Comparison of ENCODE assay signal across 8 cellular contexts in the genomic region with DNA sequence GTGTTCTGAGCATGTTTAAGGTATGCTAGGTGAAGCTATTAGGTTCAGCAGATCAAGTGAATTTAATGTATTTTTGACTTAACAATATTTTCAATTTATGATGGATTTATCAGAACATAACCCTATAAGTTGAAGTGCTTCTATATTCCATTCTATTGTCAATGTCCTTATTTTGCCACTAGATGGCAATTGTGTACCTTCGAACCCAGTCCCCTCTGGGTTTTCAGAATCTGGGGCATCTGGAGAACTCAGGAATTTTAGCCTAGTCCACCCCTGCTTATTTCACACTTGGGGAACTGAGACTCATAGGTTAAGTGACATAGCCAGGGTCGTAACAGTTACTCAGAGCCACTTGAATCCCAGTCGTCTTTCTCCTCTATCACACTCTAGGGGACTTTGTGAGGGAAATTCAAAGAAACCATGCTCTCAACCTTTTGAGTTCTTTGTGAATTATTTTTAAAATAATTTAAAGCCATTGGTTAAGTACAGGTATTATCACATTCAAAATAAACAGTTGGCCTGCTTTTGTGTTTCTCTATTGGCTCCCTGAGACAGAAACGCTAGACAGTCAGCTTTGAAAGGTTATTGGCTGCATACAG.
DNase-seq lines count a peak whose midpoint lies in the region; ATAC-seq, FAIRE-seq and TF ChIP-seq lines count a peak whose summit lies in the region.

No MANE protein-coding gene starts in this region.

- CTCF ChIA-PET in K562 (lab: Yijun Ruan, JAX; ENCODE audit: low intra/inter-chr PET ratio), result interaction anchor here (0.9 to 2.1 kb wide), 6 partner anchors 173 to 811 kb away, joined by 3 to 20 read pairs (median 4); no protein-coding TSS in a partner anchor

- peak; percentile 78 for ATAC-seq in K562
- no peak for ATAC-seq in thoracic aorta (ENCODE audit: insufficient number of reproducible peaks, low FRiP score, low read depth)

- peak; percentile 49 for TF ChIP-seq CTCF in GM12865 (IDR thresholded peaks at IDR 0.05; ENCODE audit: insufficient read depth, low read depth, low read length, missing control alignments)
- peak; percentile 66 to 87 (median 75) for TF ChIP-seq CTCF in K562 (IDR thresholded peaks at IDR 0.05 in 2 of 3, conservative IDR thresholded peaks at IDR 0.05 in 1 of 3; ENCODE audit: insufficient read depth in 2 of 3, low read depth in 1 of 3, low read length in 3 of 3)
- peak; percentile 70 for TF ChIP-seq CTCF in thoracic aorta (IDR thresholded peaks at IDR 0.05)

- TF ChIP-seq EP300 in K562 (IDR thresholded peaks at IDR 0.05; ENCODE audit: low read length), result no peak

- H3K36me3 ChIP-seq in K562 (ENCODE audit: control insufficient read depth, insufficient read depth, low read length), result peaks cover under 1% of the 10 kb centered on the region; the same call in 1 of the 3 replicates
- H3K36me3 ChIP-seq in iPS DF 6.9 (ENCODE audit: control insufficient read depth, insufficient read depth, low read length), result no peaks in the 10 kb centered on the region
- H3K36me3 ChIP-seq in thoracic aorta, result no peaks in the 10 kb centered on the region

- DNase-seq in A172 (ENCODE audit: low spot score) (peak; percentile 46), GM12865 (ENCODE audit: low read depth) (peak; percentile 33), NCI-H1694 treated with DMSO at 0.1 percent for 48 hours (lab: John Stamatoyannopoulos, UW) (peak; percentile 89), K562 (ENCODE audit: extremely low read depth in 1 of 4, low spot score in 3 of 4) (peak; percentile 60 to 61 (median 60)), iPS DF 6.9 (ENCODE audit: low read depth, low spot score) (peak; percentile 9), thoracic aorta (ENCODE audit: low spot score) (no peak), amniotic stem cell (lab: John Stamatoyannopoulos, UW) (no peak), activated T-cell treated with anti-CD3 and anti-CD28 coated beads for 4 hours (no peak)

- H3K9ac ChIP-seq in K562 (ENCODE audit: insufficient read depth in 1 of 2, low read depth in 2 of 2, low read length in 2 of 2), result no peak overlapping the region

- H4K20me1 ChIP-seq in K562 (replicated peaks; ENCODE audit: control insufficient read depth, insufficient read depth, low read length), result no peaks in the 10 kb centered on the region

- in situ Hi-C loops in K562 (cut with MboI), result loop anchor here (5.0 to 25.0 kb wide), 3 partner anchors 180 to 815 kb away; a partner anchor contains a TSS

- TF ChIP-seq RAD21 in K562 (CRISPR knock-in tag; conservative IDR thresholded peaks at IDR 0.05 in 1 of 2, IDR thresholded peaks at IDR 0.05 in 1 of 2), result peak; percentile 96 to 97

- intact Hi-C loops in K562 (cut with micrococcal nuclease), result loop anchor here (1.0 to 5.0 kb wide), 8 partner anchors 174 to 810 kb away; a partner anchor contains a TSS

- H3K4me3 ChIP-seq in GM12865 (ENCODE audit: low read depth, low read length) (no peak overlapping the region), K562 (no peak overlapping the region), iPS DF 6.9 (ENCODE audit: low read length) (no peak overlapping the region), thoracic aorta (no peak overlapping the region)

- TF ChIP-seq POLR2A in K562 (conservative IDR thresholded peaks at IDR 0.05), result no peak

- H3K27ac ChIP-seq in K562 (ENCODE audit: extremely low read depth, low read depth, low read length), result no peak overlapping the region
- H3K27ac ChIP-seq in iPS DF 6.9 (ENCODE audit: low read length), result no peak overlapping the region
- no peak overlapping the region for H3K27ac ChIP-seq in thoracic aorta

- H3K27me3 ChIP-seq in K562 (ENCODE audit: control insufficient read depth in 2 of 2, insufficient read depth in 2 of 2, low read length in 2 of 2), result no peaks in the 10 kb centered on the region
- no peaks in the 10 kb centered on the region for H3K27me3 ChIP-seq in iPS DF 6.9 (ENCODE audit: control insufficient read depth, insufficient read depth, low read length)
- H3K27me3 ChIP-seq in thoracic aorta (replicated peaks; ENCODE audit: insufficient read depth), result no peaks in the 10 kb centered on the region

- H3K4me1 ChIP-seq in K562 (replicated peaks in 1 of 2; ENCODE audit: control insufficient read depth in 2 of 2, insufficient read depth in 2 of 2, low read length in 2 of 2) (peaks cover 4 to 8% of the 10 kb centered on the region in 2 experiments; a peak in 2 of 5 replicates), iPS DF 6.9 (ENCODE audit: control insufficient read depth, insufficient read depth, low read length) (no peaks in the 10 kb centered on the region), thoracic aorta (ENCODE audit: control insufficient read depth in 1 of 2, low read depth in 2 of 2) (no peaks in the 10 kb centered on the region)

- POLR2A ChIA-PET in K562 (lab: Yijun Ruan, JAX), result no interaction called here

- FAIRE-seq in K562 (lab: Jason Lieb, UNC), result peak; percentile 73

- no peak overlapping the region for H3K4me2 ChIP-seq in K562 (ENCODE audit: insufficient read depth, low read length)

- BruUV-seq in K562 (replicated peaks; lab: Mats Ljungman, UMichigan), result no TSS peak

- H3K9me3 ChIP-seq in K562 (replicated peaks; ENCODE audit: control insufficient read depth, insufficient read depth, low read depth, low read length), result no peaks in the 10 kb centered on the region
- H3K9me3 ChIP-seq in iPS DF 6.9 (ENCODE audit: control insufficient read depth, insufficient read depth, low read length), result no peaks in the 10 kb centered on the region
- H3K9me3 ChIP-seq in thoracic aorta, result no peaks in the 10 kb centered on the region

- no peaks in the 10 kb centered on the region for H3K9me1 ChIP-seq in K562 (ENCODE audit: control insufficient read depth, insufficient read depth, low read length)

- no peak overlapping the region for H2AFZ ChIP-seq in K562 (ENCODE audit: low read depth, low read length)

- 52% methylated on average over 4 of the region's 4 CpGs for WGBS in K562 (ENCODE audit: insufficient coverage, low coverage, missing lambda C conversion rate)
- no CpG with 5 or more reads among the region's 4 CpGs for WGBS in iPS DF 6.9 (ENCODE audit: insufficient coverage, insufficient read length)

- no peaks in the 10 kb centered on the region; the same call in 2 of the 3 replicates for H3K79me2 ChIP-seq in K562 (ENCODE audit: control insufficient read depth, insufficient read depth, low read length)

TF ChIP-seq in K562, 482 proteins besides CTCF, POLR2A, EP300 and RAD21:
- TF ChIP-seq RCOR1 (IDR thresholded peaks at IDR 0.05; ENCODE audit: borderline replicate concordance in 1 of 2, low read depth in 2 of 2, low read length in 2 of 2) (no peak), NFIC (IDR thresholded peaks at IDR 0.05) (no peak), MYNN (IDR thresholded peaks at IDR 0.05) (no peak), MYNN (CRISPR knock-in tag; IDR thresholded peaks at IDR 0.05) (no peak), MAZ (CRISPR knock-in tag; conservative IDR thresholded peaks at IDR 0.05 in 1 of 2, IDR thresholded peaks at IDR 0.05 in 1 of 2) (peak in 1 of 2 experiments; percentile 28; a peak in 1 of 4 replicates), ZNF24 (IDR thresholded peaks at IDR 0.05) (no peak), SMC3 (conservative IDR thresholded peaks at IDR 0.05; ENCODE audit: insufficient read depth, low read depth, low read length) (peak; percentile 71), PHB2 (IDR thresholded peaks at IDR 0.05; ENCODE audit: low read depth) (no peak), ARID2 (IDR thresholded peaks at IDR 0.05) (peak; percentile 76; the same call in 1 of the 2 replicates), CC2D1A (IDR thresholded peaks at IDR 0.05) (peak; percentile 44; the same call in 1 of the 2 replicates), SRF (CRISPR knock-in tag; IDR thresholded peaks at IDR 0.05) (0 out of 4 replicates have a peak, but pooled peaks of 1 of the 2 experiments have one; percentile 19)
- TF ChIP-seq, protein P1, sequence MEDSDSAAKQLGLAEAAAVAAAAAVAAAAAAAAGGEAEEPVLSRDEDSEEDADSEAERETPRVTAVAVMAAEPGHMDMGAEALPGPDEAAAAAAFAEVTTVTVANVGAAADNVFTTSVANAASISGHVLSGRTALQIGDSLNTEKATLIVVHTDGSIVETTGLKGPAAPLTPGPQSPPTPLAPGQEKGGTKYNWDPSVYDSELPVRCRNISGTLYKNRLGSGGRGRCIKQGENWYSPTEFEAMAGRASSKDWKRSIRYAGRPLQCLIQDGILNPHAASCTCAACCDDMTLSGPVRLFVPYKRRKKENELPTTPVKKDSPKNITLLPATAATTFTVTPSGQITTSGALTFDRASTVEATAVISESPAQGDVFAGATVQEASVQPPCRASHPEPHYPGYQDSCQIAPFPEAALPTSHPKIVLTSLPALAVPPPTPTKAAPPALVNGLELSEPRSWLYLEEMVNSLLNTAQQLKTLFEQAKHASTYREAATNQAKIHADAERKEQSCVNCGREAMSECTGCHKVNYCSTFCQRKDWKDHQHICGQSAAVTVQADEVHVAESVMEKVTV (CRISPR knock-in tag; IDR thresholded peaks at IDR 0.05), result peak; percentile 93
- TF ChIP-seq, protein P2, sequence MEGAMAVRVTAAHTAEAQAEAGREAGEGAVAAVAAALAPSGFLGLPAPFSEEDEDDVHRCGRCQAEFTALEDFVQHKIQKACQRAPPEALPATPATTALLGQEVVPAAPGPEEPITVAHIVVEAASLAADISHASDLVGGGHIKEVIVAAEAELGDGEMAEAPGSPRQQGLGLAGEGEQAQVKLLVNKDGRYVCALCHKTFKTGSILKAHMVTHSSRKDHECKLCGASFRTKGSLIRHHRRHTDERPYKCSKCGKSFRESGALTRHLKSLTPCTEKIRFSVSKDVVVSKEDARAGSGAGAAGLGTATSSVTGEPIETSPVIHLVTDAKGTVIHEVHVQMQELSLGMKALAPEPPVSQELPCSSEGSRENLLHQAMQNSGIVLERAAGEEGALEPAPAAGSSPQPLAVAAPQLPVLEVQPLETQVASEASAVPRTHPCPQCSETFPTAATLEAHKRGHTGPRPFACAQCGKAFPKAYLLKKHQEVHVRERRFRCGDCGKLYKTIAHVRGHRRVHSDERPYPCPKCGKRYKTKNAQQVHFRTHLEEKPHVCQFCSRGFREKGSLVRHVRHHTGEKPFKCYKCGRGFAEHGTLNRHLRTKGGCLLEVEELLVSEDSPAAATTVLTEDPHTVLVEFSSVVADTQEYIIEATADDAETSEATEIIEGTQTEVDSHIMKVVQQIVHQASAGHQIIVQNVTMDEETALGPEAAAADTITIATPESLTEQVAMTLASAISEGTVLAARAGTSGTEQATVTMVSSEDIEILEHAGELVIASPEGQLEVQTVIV (CRISPR knock-in tag; IDR thresholded peaks at IDR 0.05; ENCODE audit: borderline replicate concordance), result no peak
TF ChIP-seq in K562: peak in this region for 6.

Comparison
In these comparisons a context has a peak if more than half of its experiments do, and no peak if none do; other contexts are left out.
1. DNase-seq: peak in A172 (single experiment), GM12865 (single experiment), NCI-H1694 treated with DMSO at 0.1 percent for 48 hours (single experiment), K562 (4 of 4) and iPS DF 6.9 (single experiment); none in thoracic aorta (single experiment), amniotic stem cell (single experiment) and activated T-cell treated with anti-CD3 and anti-CD28 coated beads for 4 hours (single experiment).
2. Peak in every context shown above with its lines, with median percentiles within 50 percentile points of each other: CTCF ChIP-seq.